20 cellular contexts compared by ENCODE assay signal in the genomic region with DNA sequence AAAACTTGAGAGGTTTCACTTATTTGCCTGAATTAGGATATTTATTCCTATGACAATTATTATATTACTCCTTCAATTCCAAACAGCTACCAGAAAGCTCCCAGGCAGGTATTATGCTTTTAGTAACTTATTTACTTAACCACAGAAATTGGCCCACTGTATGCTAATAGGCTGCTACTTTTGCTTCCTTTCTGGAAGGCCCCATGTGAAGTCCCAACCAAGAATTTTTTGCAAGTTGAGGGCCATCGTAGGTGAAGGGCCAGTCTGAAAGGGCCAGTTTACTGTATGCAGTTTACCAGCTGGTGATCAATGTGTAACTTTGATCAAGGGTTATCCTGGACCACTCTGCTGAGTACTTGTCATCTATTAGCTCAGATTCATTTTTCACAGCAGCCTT. TPM values are rescaled to one million over a fixed set of nuclear protein-coding genes. Genes with fewer than 3 reads are reported as not detected.
DNase-seq lines count a peak whose midpoint lies in the region; ATAC-seq and TF ChIP-seq lines count a peak whose summit lies in the region.
"Had no signal": no experiment of that assay in that cellular context is flagged by ENCODE, and none has a peak within 500 bp of the region (broad histone marks: within the 10 kb centered on the region; RNA-seq: fewer than 3 reads in every experiment).

No MANE protein-coding gene starts in this region.

- no peaks in the 10 kb centered on the region for H3K27me3 ChIP-seq in SJSA1 (replicated peaks)
- H3K27me3 ChIP-seq: foreskin keratinocyte, upper lobe of left lung had no signal

- no peak for TF ChIP-seq CTCF in chondrocyte (IDR thresholded peaks at IDR 0.05)

- no peaks in the 10 kb centered on the region for H3K36me3 ChIP-seq in SJSA1
- H3K36me3 ChIP-seq: left ventricle myocardium inferior, upper lobe of left lung had no signal

- DNase-seq in SJSA1 (ENCODE audit: low read depth in 1 of 2, low spot score in 2 of 2) = no peak
- DNase-seq in posterior cingulate gyrus = no peak
- no peak for DNase-seq in chondrocyte (ENCODE audit: low spot score)
- DNase-seq in RKO (ENCODE audit: low spot score) = no peak
- no peak for DNase-seq in activated CD8-positive, alpha-beta memory T cell treated with anti-CD3 and anti-CD28 coated beads for 24 hours
- DNase-seq: activated effector memory CD4-positive, alpha-beta T cell treated with Interleukin-2 at 50 U/mL for 16 hours; CD8-positive, alpha-beta T cell; DND-41; foreskin keratinocyte; left ventricle myocardium inferior; MV-4-11; NCI-H2029; NCI-H526 treated with DMSO at 0.1 percent for 48 hours; small intestine; stimulated activated naive CD4-positive, alpha-beta T cell treated with Interleukin-2 at 50 U/mL for 16 hours; upper lobe of left lung had no signal

- H3K4me1 Mint-ChIP-seq in chondrocyte (ENCODE audit: low read depth) = peaks cover 13% of the 10 kb centered on the region

- ATAC-seq in GM18508 (IDR thresholded peaks at IDR 0.05; ENCODE audit: insufficient read depth, unreplicated experiment) (peak; percentile 52), GM21423 (IDR thresholded peaks at IDR 0.05; ENCODE audit: unreplicated experiment) (peak; percentile 72), HG02981 (IDR thresholded peaks at IDR 0.05; ENCODE audit: unreplicated experiment) (peak; percentile 39)
- ATAC-seq: CD8-positive, alpha-beta T cell; foreskin keratinocyte; HCT116 had no signal

- H3K9me3 Mint-ChIP-seq in chondrocyte (ENCODE audit: low read depth) = no peaks in the 10 kb centered on the region
- H3K9me3 Mint-ChIP-seq: CD8-positive, alpha-beta T cell had no signal

- H3K4me3 ChIP-seq in SJSA1 = no peak overlapping the region
- H3K4me3 ChIP-seq: left ventricle myocardium inferior, upper lobe of left lung had no signal

- no peaks in the 10 kb centered on the region for H3K9me3 ChIP-seq in SJSA1 (replicated peaks)
- H3K9me3 ChIP-seq: left ventricle myocardium inferior, upper lobe of left lung had no signal

- H3K36me3 Mint-ChIP-seq in chondrocyte (ENCODE audit: low read depth) = no peaks in the 10 kb centered on the region
- H3K36me3 Mint-ChIP-seq: CD8-positive, alpha-beta T cell had no signal

- H3K4me3 Mint-ChIP-seq in chondrocyte (ENCODE audit: unreplicated experiment) = no peak overlapping the region
- H3K4me3 Mint-ChIP-seq: CD8-positive, alpha-beta T cell had no signal

- H3K27ac Mint-ChIP-seq in chondrocyte (ENCODE audit: unreplicated experiment) = no peak overlapping the region
- H3K27ac Mint-ChIP-seq: CD8-positive, alpha-beta T cell had no signal

- peaks cover 73% of the 10 kb centered on the region for H3K4me1 ChIP-seq in SJSA1 (replicated peaks)
- H3K4me1 ChIP-seq: foreskin keratinocyte had no signal

- no peaks in the 10 kb centered on the region for H3K27me3 Mint-ChIP-seq in chondrocyte (ENCODE audit: low read depth)

- intact Hi-C loops in posterior cingulate gyrus (cut with DNase I) = no loop called here

- peak overlapping the region; percentile 91 for H3K27ac ChIP-seq in SJSA1
- H3K27ac ChIP-seq: foreskin keratinocyte, left ventricle myocardium inferior, upper lobe of left lung had no signal

RNA-seq across cellular contexts. Expression of gene EDN1, which starts 45.0 kb away (rescaled TPM):
- total RNA-seq in SJSA1 (2014; rRNA removed; shearing (Covaris generic)) = 39.7 and 45.5 TPM in 2 replicates
- total RNA-seq in chondrocyte = 10.6 to 17.6 TPM (median 16.9 TPM) in 3 replicates
